ENCODE assay signal across 27 cellular contexts in genomic region chr1:218802799-218803198, GRCh38.
DNase-seq lines count a peak whose midpoint lies in the region; ATAC-seq, FAIRE-seq and TF ChIP-seq lines count a peak whose summit lies in the region.
"Had no signal": no experiment of that assay in that cellular context is flagged by ENCODE, and none has a peak within 500 bp of the region (broad histone marks: within the 10 kb centered on the region; RNA-seq: fewer than 3 reads in every experiment).

No MANE protein-coding gene starts in this region.

- H2AFZ ChIP-seq in GM23338 (no peak overlapping the region), astrocyte (ENCODE audit: low read depth, low read length) (no peak overlapping the region)

- CTCF ChIA-PET in HEK293 (lab: Yijun Ruan, JAX), result no interaction called here

- H3K9me3 Mint-ChIP-seq in GM23338, result no peaks in the 10 kb centered on the region
- H3K9me3 Mint-ChIP-seq in astrocyte (ENCODE audit: unreplicated experiment), result peaks cover 6% of the 10 kb centered on the region

- POLR2A ChIA-PET in HEK293 (lab: Yijun Ruan, JAX), result no interaction called here

- H3K36me3 Mint-ChIP-seq in GM23338 (ENCODE audit: low read depth) (no peaks in the 10 kb centered on the region), astrocyte (ENCODE audit: low read depth, unreplicated experiment) (peaks cover 2% of the 10 kb centered on the region)
- H3K36me3 Mint-ChIP-seq: CD14-positive monocyte; CD4-positive, alpha-beta memory T cell; CD4-positive, CD25-positive, alpha-beta regulatory T cell; CD8-positive, alpha-beta memory T cell had no signal

- no peak for ATAC-seq in GM23338
- no peak for ATAC-seq in GM18858 (IDR thresholded peaks at IDR 0.05; ENCODE audit: unreplicated experiment)
- ATAC-seq: GM12878 had no signal

- H3K36me3 ChIP-seq in GM23338 (ENCODE audit: insufficient read depth) (no peaks in the 10 kb centered on the region), HEK293 (ENCODE audit: control insufficient read depth in 2 of 2, insufficient read depth in 1 of 2, low read length in 2 of 2) (no peaks in the 10 kb centered on the region), astrocyte (ENCODE audit: insufficient read depth, low read length) (no peaks in the 10 kb centered on the region)
- H3K36me3 ChIP-seq: BE2C, BLaER1 had no signal

- H3K4me1 Mint-ChIP-seq in GM23338, result peaks cover 5% of the 10 kb centered on the region; the same call in 2 of the 3 replicates
- H3K4me1 Mint-ChIP-seq in astrocyte (ENCODE audit: low read depth, unreplicated experiment), result peaks cover 10% of the 10 kb centered on the region
- H3K4me1 Mint-ChIP-seq: CD14-positive monocyte; CD4-positive, alpha-beta memory T cell; CD4-positive, CD25-positive, alpha-beta regulatory T cell; CD8-positive, alpha-beta memory T cell had no signal

- no peaks in the 10 kb centered on the region for H3K27me3 ChIP-seq in GM23338 (ENCODE audit: insufficient read depth)
- H3K27me3 ChIP-seq in astrocyte (ENCODE audit: insufficient read depth, low read length), result no peaks in the 10 kb centered on the region
- H3K27me3 ChIP-seq: BE2C, BLaER1 had no signal

- no peak overlapping the region for H3K27ac ChIP-seq in GM23338 (ENCODE audit: low read depth)
- no peak overlapping the region for H3K27ac ChIP-seq in HEK293 (ENCODE audit: extremely low read depth, low read depth, low read length)
- no peak overlapping the region for H3K27ac ChIP-seq in astrocyte (ENCODE audit: low read depth, low read length)
- H3K27ac ChIP-seq: BLaER1 had no signal

- H3K27me3 Mint-ChIP-seq in GM23338 (ENCODE audit: insufficient read depth, low read depth, poor library complexity) (no peaks in the 10 kb centered on the region), astrocyte (ENCODE audit: low read depth, unreplicated experiment) (no peaks in the 10 kb centered on the region)
- H3K27me3 Mint-ChIP-seq: CD4-positive, alpha-beta memory T cell; CD4-positive, CD25-positive, alpha-beta regulatory T cell; CD8-positive, alpha-beta memory T cell had no signal

- H3K4me2 ChIP-seq in GM23338, result no peak overlapping the region
- no peak overlapping the region for H3K4me2 ChIP-seq in astrocyte (ENCODE audit: low read length)
- H3K4me2 ChIP-seq: BLaER1 had no signal

- H3K9me3 ChIP-seq in HEK293 (ENCODE audit: control insufficient read depth, insufficient read depth, low read depth, low read length) (no peaks in the 10 kb centered on the region), astrocyte (ENCODE audit: insufficient read depth, low read depth, low read length) (no peaks in the 10 kb centered on the region)
- H3K9me3 ChIP-seq: BE2C, BLaER1 had no signal

- H3K4me1 ChIP-seq in GM23338 (ENCODE audit: insufficient read depth) (0 out of 2 replicates have a peak, but pooled peaks cover 4% of the 10 kb centered on the region), HEK293 (ENCODE audit: control insufficient read depth, insufficient read depth, low read length) (no peaks in the 10 kb centered on the region), astrocyte (ENCODE audit: insufficient read depth, low read length) (no peaks in the 10 kb centered on the region)
- H3K4me1 ChIP-seq: BE2C, BLaER1 had no signal

- intact Hi-C loops in posterior cingulate gyrus (cut with DNase I), result no loop called here

- no peak overlapping the region for H3K4me3 ChIP-seq in GM23338
- no peak overlapping the region for H3K4me3 ChIP-seq in HEK293 (ENCODE audit: low read depth, low read length)
- no peak overlapping the region for H3K4me3 ChIP-seq in astrocyte (ENCODE audit: insufficient read depth, low read depth, low read length)
- H3K4me3 ChIP-seq: BLaER1, GM12878 had no signal

- no peak overlapping the region for H3K9ac ChIP-seq in astrocyte (ENCODE audit: low read length)
- H3K9ac ChIP-seq: BLaER1 had no signal

- H3F3A ChIP-seq in GM23338 (replicated peaks; ENCODE audit: low read depth), result no peaks in the 10 kb centered on the region

- H3K27ac Mint-ChIP-seq in GM23338 (0 out of 2 replicates have a peak overlapping the region, but pooled peaks have one; percentile 46), astrocyte (ENCODE audit: unreplicated experiment) (no peak overlapping the region)
- H3K27ac Mint-ChIP-seq: CD14-positive monocyte; CD4-positive, alpha-beta memory T cell; CD4-positive, CD25-positive, alpha-beta regulatory T cell; CD8-positive, alpha-beta memory T cell had no signal

- FAIRE-seq in astrocyte (lab: Jason Lieb, UNC), result peak; percentile 23
- FAIRE-seq: A204.1, GM12878, GM12892, GM18507, GM19239 had no signal

- DNase-seq in GM23338 (ENCODE audit: low spot score) (no peak), astrocyte (ENCODE audit: low read depth) (no peak), posterior cingulate gyrus (no peak)
- DNase-seq: 8988T; ACHN; BE2C; C1 segment of cervical spinal cord; CD4-positive, alpha-beta memory T cell; CD4-positive, CD25-positive, alpha-beta regulatory T cell; CD8-positive, alpha-beta memory T cell; COR-L47; DMS 273 treated with DMSO at 0.1 percent for 48 hours; DMS153; DMS53; DMS79; DND-41; EL; GDM1 had no signal

- H3K4me3 Mint-ChIP-seq in GM23338 (no peak overlapping the region), astrocyte (ENCODE audit: unreplicated experiment) (no peak overlapping the region)
- H3K4me3 Mint-ChIP-seq: CD14-positive monocyte; CD4-positive, alpha-beta memory T cell; CD4-positive, CD25-positive, alpha-beta regulatory T cell; CD8-positive, alpha-beta memory T cell had no signal

- 0 out of 2 replicates have a peak, but pooled peaks cover 3% of the 10 kb centered on the region for H3K9me2 ChIP-seq in GM23338 (ENCODE audit: insufficient read depth)

- H3K79me2 ChIP-seq in GM23338 (replicated peaks; ENCODE audit: insufficient read depth) (no peaks in the 10 kb centered on the region), astrocyte (ENCODE audit: insufficient read depth, low read length) (no peaks in the 10 kb centered on the region)

- TF ChIP-seq CTCF in GM23338 (conservative IDR thresholded peaks at IDR 0.05; ENCODE audit: low read depth in 2 of 2), result no peak
- TF ChIP-seq CTCF in HEK293 (tag by site-specific recombination; IDR thresholded peaks at IDR 0.05), result no peak
- TF ChIP-seq CTCF in astrocyte (IDR thresholded peaks at IDR 0.05; ENCODE audit: insufficient read depth, low read depth, low read length), result no peak

- no peaks in the 10 kb centered on the region for H4K20me1 ChIP-seq in GM23338 (replicated peaks; ENCODE audit: insufficient read depth)
- no peaks in the 10 kb centered on the region for H4K20me1 ChIP-seq in astrocyte (ENCODE audit: insufficient read depth, low read length)
- H4K20me1 ChIP-seq: BLaER1 had no signal

TF ChIP-seq in GM23338, 12 proteins besides CTCF, POLR2A, EP300 and RAD21 (continues in another document):
- TF ChIP-seq EZH2phosphoT487 (IDR thresholded peaks at IDR 0.05; ENCODE audit: unreplicated experiment), result no peak

TF ChIP-seq in HEK293, 187 proteins besides CTCF, POLR2A, EP300 and RAD21:
- TF ChIP-seq SETDB1 (IDR thresholded peaks at IDR 0.05; ENCODE audit: insufficient read length, low read length), result peak; percentile 70
- no peak for TF ChIP-seq PATZ1 (tag by site-specific recombination; IDR thresholded peaks at IDR 0.05)
TF ChIP-seq in HEK293: peak in this region for 1.
